Comparison of ENCODE assay signal across 8 cellular contexts in genomic region chr21:44510508-44511218, GRCh38.
A peak's percentile ranks its signal among the peaks of the same experiment; 100 is the strongest.
DNase-seq lines count a peak whose midpoint lies in the region; ATAC-seq and TF ChIP-seq lines count a peak whose summit lies in the region.

No MANE protein-coding gene starts in this region.

- H3K4me3 ChIP-seq in NB4 (ENCODE audit: low read depth, low read length) = no peak overlapping the region

- DNase-seq in ELR (ENCODE audit: low read depth) (peak; percentile 35), NB4 (ENCODE audit: low read depth) (peak; percentile 68), amniotic epithelial cell (ENCODE audit: low read depth) (peak; percentile 28), iPS DF 4.7 (ENCODE audit: extremely low read depth, low spot score) (peak; percentile 33)
- DNase-seq in T-helper 2 cell treated with Interferon-gamma antibody and Interleukin-4, amounts not matched to agents 5 μg/mL and 100 μg/mL, for 36 hours (ENCODE audit: low spot score) = peak; percentile 59
- DNase-seq in stimulated activated CD4-positive, alpha-beta T cell treated with anti-CD3 and anti-CD28 coated beads, Interleukin-15, amount 100 ng/mL, for 1 hour (ENCODE audit: low read depth in 1 of 2, low spot score in 1 of 2) = peak; percentile 73

- no peak overlapping the region for H3K27ac Mint-ChIP-seq in T-helper 2 cell treated with Interferon-gamma antibody and Interleukin-4, amounts not matched to agents 5 μg/mL and 100 μg/mL, for 36 hours

- no peaks in the 10 kb centered on the region for H3K36me3 Mint-ChIP-seq in T-helper 2 cell treated with Interferon-gamma antibody and Interleukin-4, amounts not matched to agents 5 μg/mL and 100 μg/mL, for 36 hours (ENCODE audit: low read depth)

- ATAC-seq in HG03280 (IDR thresholded peaks at IDR 0.05; ENCODE audit: unreplicated experiment) (no peak), GM21576 (IDR thresholded peaks at IDR 0.05; ENCODE audit: unreplicated experiment) (no peak)

- no peaks in the 10 kb centered on the region for H3K4me1 Mint-ChIP-seq in T-helper 2 cell treated with Interferon-gamma antibody and Interleukin-4, amounts not matched to agents 5 μg/mL and 100 μg/mL, for 36 hours (ENCODE audit: low read depth)

- H3K27me3 Mint-ChIP-seq in T-helper 2 cell treated with Interferon-gamma antibody and Interleukin-4, amounts not matched to agents 5 μg/mL and 100 μg/mL, for 36 hours (ENCODE audit: low read depth) = no peaks in the 10 kb centered on the region

- no peak overlapping the region for H3K4me3 Mint-ChIP-seq in T-helper 2 cell treated with Interferon-gamma antibody and Interleukin-4, amounts not matched to agents 5 μg/mL and 100 μg/mL, for 36 hours

- TF ChIP-seq POLR2A in NB4 (IDR thresholded peaks at IDR 0.05; ENCODE audit: extremely low read depth, insufficient read length) = no peak

- TF ChIP-seq CTCF in NB4 (IDR thresholded peaks at IDR 0.05; ENCODE audit: low read depth, low read length) = peak; percentile 67

- H3K9me3 Mint-ChIP-seq in T-helper 2 cell treated with Interferon-gamma antibody and Interleukin-4, amounts not matched to agents 5 μg/mL and 100 μg/mL, for 36 hours = no peaks in the 10 kb centered on the region
